27 cellular contexts compared by ENCODE assay signal in genomic region chr17:80393491-80393890, GRCh38. TPM values are rescaled to one million over a fixed set of nuclear protein-coding genes. Genes with fewer than 3 reads are reported as not detected.
DNase-seq lines count a peak whose midpoint lies in the region; ATAC-seq, FAIRE-seq and TF ChIP-seq lines count a peak whose summit lies in the region.
"Had no signal": no experiment of that assay in that cellular context is flagged by ENCODE, and none has a peak within 500 bp of the region (broad histone marks: within the 10 kb centered on the region; RNA-seq: fewer than 3 reads in every experiment).

No MANE protein-coding gene starts in this region.

- H3K4me3 Mint-ChIP-seq in activated T-cell treated with anti-CD3 and anti-CD28 coated beads, Interleukin-2, amount 50 U/mL, for 24 hours: no peak overlapping the region
- no peak overlapping the region for H3K4me3 Mint-ChIP-seq in stimulated activated effector memory CD8-positive, alpha-beta T cell treated with anti-CD3 and anti-CD28 coated beads, Interleukin-12 subunit alpha, Interleukin-12 subunit beta, amount 100 ng/mL, for 72 hours
- H3K4me3 Mint-ChIP-seq: activated CD4-positive, alpha-beta T cell treated with anti-CD3 and anti-CD28 coated beads for 36 hours had no signal

- H4K20me1 ChIP-seq in endothelial cell of umbilical vein (replicated peaks; ENCODE audit: control insufficient read depth, extremely low read depth, insufficient read depth, low read length): no peaks in the 10 kb centered on the region

- TSS peak; percentile 40 for BruUV-seq in endothelial cell of umbilical vein (replicated peaks; lab: Mats Ljungman, UMichigan)

- no peak for TF ChIP-seq POLR2A in endothelial cell of umbilical vein (IDR thresholded peaks at IDR 0.05; ENCODE audit: low read depth, low read length)

- no peak for FAIRE-seq in endothelial cell of umbilical vein (lab: Jason Lieb, UNC)
- FAIRE-seq: H1, keratinocyte had no signal

- H3K9me3 ChIP-seq in endothelial cell of umbilical vein (replicated peaks; ENCODE audit: control insufficient read depth, insufficient read depth, low read length): no peaks in the 10 kb centered on the region
- H3K9me3 ChIP-seq: body of pancreas, mucosa of descending colon, ovary, spleen had no signal

- no peaks in the 10 kb centered on the region for H3K27me3 Mint-ChIP-seq in activated T-cell treated with anti-CD3 and anti-CD28 coated beads, Interleukin-2, amount 50 U/mL, for 24 hours
- H3K27me3 Mint-ChIP-seq: activated CD4-positive, alpha-beta T cell treated with anti-CD3 and anti-CD28 coated beads for 36 hours had no signal

- no peak overlapping the region for H3K27ac ChIP-seq in endothelial cell of umbilical vein (ENCODE audit: insufficient read depth, low read depth, low read length)
- H3K27ac ChIP-seq: ovary had no signal

- DNase-seq in activated T-cell treated with anti-CD3 and anti-CD28 coated beads, Interleukin-2, amount 50 U/mL, for 24 hours: no peak
- no peak for DNase-seq in activated T-cell treated with anti-CD3 and anti-CD28 coated beads, Interleukin-2, amount 50 U/mL, for 1 hour
- DNase-seq in H7 (peak; percentile 1), endothelial cell of umbilical vein (ENCODE audit: low read depth, low spot score) (no peak)
- DNase-seq in stimulated activated effector memory CD8-positive, alpha-beta T cell treated with anti-CD3 and anti-CD28 coated beads, Interleukin-12 subunit alpha, Interleukin-12 subunit beta, amount 100 ng/mL, for 72 hours (ENCODE audit: low spot score in 2 of 2): no peak
- no peak for DNase-seq in stimulated activated CD4-positive, alpha-beta T cell treated with anti-CD3 and anti-CD28 coated beads, Interleukin-1b, Interleukin-23, amount 100 ng/mL, for 48 hours
- DNase-seq: 8988T; activated CD4-positive, alpha-beta T cell treated with anti-CD3 and anti-CD28 coated beads for 36 hours; activated CD8-positive, alpha-beta memory T cell treated with anti-CD3 and anti-CD28 coated beads for 24 hours; body of pancreas; CD8-positive, alpha-beta memory T cell; DMS153; head of caudate nucleus; mucosa of descending colon; NCI-H1048; NCI-H1694; NCI-H2171; NCI-H510A treated with DMSO at 0.1 percent for 48 hours; ovary; PC-3; spleen; stimulated activated CD4-positive, alpha-beta T cell treated with anti-CD3 and anti-CD28 coated beads, Interleukin-2, amount 100 ng/mL, for 48 hours had no signal

- no peaks in the 10 kb centered on the region for H3K9me3 Mint-ChIP-seq in activated T-cell treated with anti-CD3 and anti-CD28 coated beads, Interleukin-2, amount 50 U/mL, for 24 hours
- H3K9me3 Mint-ChIP-seq in stimulated activated effector memory CD8-positive, alpha-beta T cell treated with anti-CD3 and anti-CD28 coated beads, Interleukin-12 subunit alpha, Interleukin-12 subunit beta, amount 100 ng/mL, for 72 hours: no peaks in the 10 kb centered on the region
- H3K9me3 Mint-ChIP-seq: CD8-positive, alpha-beta memory T cell had no signal

- no peaks in the 10 kb centered on the region for H3K79me2 ChIP-seq in endothelial cell of umbilical vein (ENCODE audit: control insufficient read depth, insufficient read depth, low read length)

- H3K27me3 ChIP-seq in H7 (ENCODE audit: control insufficient read depth, insufficient read depth, low read length) (no peaks in the 10 kb centered on the region), endothelial cell of umbilical vein (ENCODE audit: control insufficient read depth in 2 of 2, insufficient read depth in 2 of 2, low read length in 2 of 2) (no peaks in the 10 kb centered on the region)
- H3K27me3 ChIP-seq: body of pancreas, ovary, spleen had no signal

- POLR2A ChIA-PET in endothelial cell of umbilical vein (lab: Charles Lee): no interaction called here

- H2AFZ ChIP-seq in endothelial cell of umbilical vein (ENCODE audit: low read depth, low read length): no peak overlapping the region

- H3K4me2 ChIP-seq in endothelial cell of umbilical vein (ENCODE audit: insufficient read depth, low read length): no peak overlapping the region

- dilution Hi-C loops in endothelial cell of umbilical vein (cut with MboI; ENCODE audit: extremely low pct_ligation_motif_present, low sequenced_read_pairs): no loop called here

- H3K9me1 ChIP-seq in endothelial cell of umbilical vein (replicated peaks; ENCODE audit: control insufficient read depth, extremely low read depth, insufficient read depth, low read length): no peaks in the 10 kb centered on the region

- CTCF ChIA-PET in endothelial cell of umbilical vein (lab: Charles Lee): interaction anchor here (0.9 kb wide), 1 partner anchor 8 kb away, joined by 3 read pairs; no protein-coding TSS in a partner anchor

- H3K4me1 Mint-ChIP-seq in activated T-cell treated with anti-CD3 and anti-CD28 coated beads, Interleukin-2, amount 50 U/mL, for 24 hours (ENCODE audit: low read depth): peaks cover 1% of the 10 kb centered on the region
- H3K4me1 Mint-ChIP-seq in stimulated activated effector memory CD8-positive, alpha-beta T cell treated with anti-CD3 and anti-CD28 coated beads, Interleukin-12 subunit alpha, Interleukin-12 subunit beta, amount 100 ng/mL, for 72 hours: peaks cover 10% of the 10 kb centered on the region

- H3K4me1 ChIP-seq in endothelial cell of umbilical vein (ENCODE audit: control insufficient read depth, extremely low read depth, insufficient read depth, low read length): no peaks in the 10 kb centered on the region
- H3K4me1 ChIP-seq: body of pancreas had no signal

- ATAC-seq in stimulated activated effector memory CD8-positive, alpha-beta T cell treated with anti-CD3 and anti-CD28 coated beads, Interleukin-12 subunit alpha, Interleukin-12 subunit beta, amount 100 ng/mL, for 72 hours: no peak
- ATAC-seq in GM21526 (IDR thresholded peaks at IDR 0.05; ENCODE audit: low FRiP score, unreplicated experiment) (no peak), HG03159 (IDR thresholded peaks at IDR 0.05; ENCODE audit: unreplicated experiment) (no peak)
- ATAC-seq: activated CD4-positive, alpha-beta T cell treated with anti-CD3 and anti-CD28 coated beads for 36 hours; body of pancreas; mucosa of descending colon; PC-3; Right ventricle myocardium inferior had no signal

- H3K36me3 ChIP-seq in H7 (replicated peaks; ENCODE audit: control insufficient read depth, insufficient read depth, low read length): peaks cover 18% of the 10 kb centered on the region
- H3K36me3 ChIP-seq in endothelial cell of umbilical vein (ENCODE audit: control insufficient read depth in 2 of 2, extremely low read depth in 1 of 2, insufficient read depth in 2 of 2, low read length in 2 of 2): peaks cover 10 to 19% of the 10 kb centered on the region in 2 experiments
- H3K36me3 ChIP-seq: ovary had no signal

- TF ChIP-seq CTCF in endothelial cell of umbilical vein (IDR thresholded peaks at IDR 0.05; ENCODE audit: extremely low read depth in 1 of 2, insufficient read depth in 1 of 2, low read depth in 1 of 2, low read length in 2 of 2): no peak

- peaks cover 79% of the 10 kb centered on the region for H3K36me3 Mint-ChIP-seq in activated T-cell treated with anti-CD3 and anti-CD28 coated beads, Interleukin-2, amount 50 U/mL, for 24 hours (ENCODE audit: low read depth)
- H3K36me3 Mint-ChIP-seq in stimulated activated effector memory CD8-positive, alpha-beta T cell treated with anti-CD3 and anti-CD28 coated beads, Interleukin-12 subunit alpha, Interleukin-12 subunit beta, amount 100 ng/mL, for 72 hours: peaks cover 98% of the 10 kb centered on the region

- H3K4me3 ChIP-seq in H7 (ENCODE audit: insufficient read depth, low read depth, low read length) (no peak overlapping the region), endothelial cell of umbilical vein (replicated peaks in 1 of 3; ENCODE audit: insufficient read depth in 1 of 3, low read depth in 1 of 3, low read length in 3 of 3) (no peak overlapping the region)
- H3K4me3 ChIP-seq: body of pancreas, mucosa of descending colon, ovary, spleen had no signal

- intact Hi-C loops in endothelial cell of umbilical vein (cut with micrococcal nuclease): no loop called here

- H3K27ac Mint-ChIP-seq in activated T-cell treated with anti-CD3 and anti-CD28 coated beads, Interleukin-2, amount 50 U/mL, for 24 hours: peak overlapping the region; percentile 44
- peak overlapping the region; percentile 29 for H3K27ac Mint-ChIP-seq in stimulated activated effector memory CD8-positive, alpha-beta T cell treated with anti-CD3 and anti-CD28 coated beads, Interleukin-12 subunit alpha, Interleukin-12 subunit beta, amount 100 ng/mL, for 72 hours
- H3K27ac Mint-ChIP-seq: activated CD4-positive, alpha-beta T cell treated with anti-CD3 and anti-CD28 coated beads for 36 hours had no signal

- no peak overlapping the region for H3K9ac ChIP-seq in endothelial cell of umbilical vein (replicated peaks; ENCODE audit: extremely low read depth, insufficient read depth, low read length)

TF ChIP-seq in endothelial cell of umbilical vein, 7 proteins besides CTCF, POLR2A, EP300 and RAD21:
- no peak for TF ChIP-seq FOS (IDR thresholded peaks at IDR 0.05; ENCODE audit: borderline replicate concordance, insufficient read depth, low read length)
- TF ChIP-seq JUN (IDR thresholded peaks at IDR 0.05; ENCODE audit: borderline replicate concordance, insufficient read depth, insufficient read length, low read depth): no peak
- no peak for TF ChIP-seq POLR2AphosphoS5 (IDR thresholded peaks at IDR 0.05; ENCODE audit: insufficient read depth, low read depth, low read length)
- TF ChIP-seq MYC (IDR thresholded peaks at IDR 0.05; ENCODE audit: low read depth, low read length): no peak
- no peak for TF ChIP-seq MAX (IDR thresholded peaks at IDR 0.05; ENCODE audit: insufficient read depth, insufficient read length)
- TF ChIP-seq GATA2 (IDR thresholded peaks at IDR 0.05; ENCODE audit: insufficient read depth, insufficient read length, low read depth, low read length): no peak
- no peak for TF ChIP-seq EZH2 (IDR thresholded peaks at IDR 0.05; ENCODE audit: borderline replicate concordance, low read depth, low read length, severe bottlenecking)

RNA-seq across cellular contexts. Expression of gene ENDOV, which starts 21.5 kb away (rescaled TPM):
- total RNA-seq in H7 (2014; rRNA removed; shearing (Covaris generic)): 17.1 and 26.0 TPM in 2 replicates
- total RNA-seq in endothelial cell of umbilical vein: 17.6 and 25.9 TPM in 2 replicates
- polyA plus RNA-seq in endothelial cell of umbilical vein: 20.4 and 21.1 TPM in 2 replicates
- polyA plus RNA-seq in endothelial cell of umbilical vein (2011; cell fraction: cytosol; rRNA removed): 10.0 and 15.4 TPM in 2 replicates
- polyA plus RNA-seq in endothelial cell of umbilical vein (2011; cell fraction: nucleus; rRNA removed): 32.2 and 34.5 TPM in 2 replicates
- polyA plus RNA-seq in endothelial cell of umbilical vein (2012): 11.6 and 17.0 TPM in 2 replicates
- 17.2 and 23.8 TPM in 2 replicates for polyA minus RNA-seq in endothelial cell of umbilical vein
- 8.7 TPM for polyA minus RNA-seq in endothelial cell of umbilical vein (2011; cell fraction: cytosol; rRNA and poly(A)+ RNA removed)
- 29.0 and 30.3 TPM in 2 replicates for polyA minus RNA-seq in endothelial cell of umbilical vein (2011; cell fraction: nucleus; rRNA and poly(A)+ RNA removed)
